6 cellular contexts compared by ENCODE assay signal in genomic region chr11:119101367-119101758, GRCh38. TPM values are rescaled to one million over a fixed set of nuclear protein-coding genes. Genes with fewer than 3 reads are reported as not detected.
DNase-seq lines count a peak whose midpoint lies in the region; ATAC-seq and TF ChIP-seq lines count a peak whose summit lies in the region.

No MANE protein-coding gene starts in this region.

- peaks cover 14% of the 10 kb centered on the region for H3K4me1 ChIP-seq in osteoblast (ENCODE audit: insufficient read depth, low read length)

- H3K79me2 ChIP-seq in osteoblast (ENCODE audit: insufficient read depth, low read length), result peaks cover 19% of the 10 kb centered on the region

- peak overlapping the region; percentile 95 for H3K27ac ChIP-seq in osteoblast (ENCODE audit: low read depth, low read length)

- H3K4me3 ChIP-seq in cardiac fibroblast (replicated peaks in 1 of 2; ENCODE audit: low read depth in 2 of 2, low read length in 2 of 2) (peak overlapping the region; percentile 85 to 87), osteoblast (ENCODE audit: insufficient read depth, low read length) (peak overlapping the region; percentile 91)

- H3K9me3 ChIP-seq in osteoblast (ENCODE audit: low read depth, low read length), result no peaks in the 10 kb centered on the region

- no peaks in the 10 kb centered on the region for H4K20me1 ChIP-seq in osteoblast (ENCODE audit: insufficient read depth, low read length)

- ATAC-seq in GM19324 (IDR thresholded peaks at IDR 0.05; ENCODE audit: low FRiP score, unreplicated experiment), result peak; percentile 18
- peak; percentile 24 for ATAC-seq in HG03457 (IDR thresholded peaks at IDR 0.05; ENCODE audit: unreplicated experiment)

- peak overlapping the region; percentile 79 for H3K4me2 ChIP-seq in osteoblast (ENCODE audit: insufficient read depth, low read length)

- peak overlapping the region; percentile 97 for H2AFZ ChIP-seq in osteoblast (ENCODE audit: low read length)

- H3K27me3 ChIP-seq in osteoblast (ENCODE audit: insufficient read depth, low read length), result no peaks in the 10 kb centered on the region

- no peak for DNase-seq in cardiac fibroblast (ENCODE audit: low read depth in 2 of 2)
- DNase-seq in osteoblast (ENCODE audit: insufficient read length, low spot score, missing footprints), result peak; percentile 66
- no peak for DNase-seq in stimulated activated naive CD4-positive, alpha-beta T cell treated with Interleukin-2 at 50 U/mL for 16 hours (lab: John Stamatoyannopoulos, UW)
- DNase-seq in cerebellar cortex (ENCODE audit: low spot score), result no peak

- peaks cover 22% of the 10 kb centered on the region for H3K36me3 ChIP-seq in osteoblast (ENCODE audit: insufficient read depth, low read length)

- TF ChIP-seq CTCF in cardiac fibroblast (IDR thresholded peaks at IDR 0.05; ENCODE audit: low read depth, low read length) (no peak), osteoblast (IDR thresholded peaks at IDR 0.05; ENCODE audit: extremely low read depth, low read depth, low read length) (peak; percentile 19)

RNA-seq across cellular contexts. Expression of gene DPAGT1, which starts 0.3 kb away (rescaled TPM):
- 20.3 and 22.1 TPM in 2 replicates for total RNA-seq in osteoblast

RNA-seq across cellular contexts. Expression of gene C2CD2L, which starts 5.8 kb away (rescaled TPM):
- 5.0 and 6.2 TPM in 2 replicates for total RNA-seq in osteoblast

RNA-seq across cellular contexts. Expression of gene HMBS, which starts 16.7 kb away (rescaled TPM):
- total RNA-seq in osteoblast, result 5.0 and 8.7 TPM in 2 replicates

RNA-seq across cellular contexts. Expression of gene HINFP, which starts 20.0 kb away (rescaled TPM):
- 20.6 and 22.8 TPM in 2 replicates for total RNA-seq in osteoblast

RNA-seq across cellular contexts. Expression of gene VPS11, which starts 33.7 kb away (rescaled TPM):
- 35.1 and 37.1 TPM in 2 replicates for total RNA-seq in osteoblast
